Comparison of ENCODE assay signal across 23 cellular contexts in genomic region chr9:124273428-124274153, GRCh38. TPM values are rescaled to one million over a fixed set of nuclear protein-coding genes. Genes with fewer than 3 reads are reported as not detected.
DNase-seq lines count a peak whose midpoint lies in the region; ATAC-seq and TF ChIP-seq lines count a peak whose summit lies in the region.
"Had no signal": no experiment of that assay in that cellular context is flagged by ENCODE, and none has a peak within 500 bp of the region (broad histone marks: within the 10 kb centered on the region; RNA-seq: fewer than 3 reads in every experiment).

No MANE protein-coding gene starts in this region.

- peak overlapping the region; percentile 17 for H3K4me3 ChIP-seq in thoracic aorta
- H3K4me3 ChIP-seq: skin epidermis had no signal

- H3K27me3 Mint-ChIP-seq in dendritic cell treated with granulocyte-macrophage colony-stimulating factor and Interleukin-4, amounts not matched to agents 40 ng/mL and 50 ng/mL, for 4 days, result no peaks in the 10 kb centered on the region
- H3K27me3 Mint-ChIP-seq in neural crest cell (ENCODE audit: low read depth), result no peaks in the 10 kb centered on the region
- H3K27me3 Mint-ChIP-seq: effector memory CD8-positive, alpha-beta T cell; natural killer cell treated with Interleukin-12 subunit alpha and Interleukin-12 subunit beta and Interleukin-15 and Interleukin-18, amount 100 ng/mL, for 72 hours; T-cell had no signal

- no peaks in the 10 kb centered on the region for H3K9me3 ChIP-seq in thoracic aorta

- peak; percentile 44 for ATAC-seq in thoracic aorta (ENCODE audit: insufficient number of reproducible peaks, low FRiP score, low read depth)
- ATAC-seq in HG03521 (IDR thresholded peaks at IDR 0.05; ENCODE audit: unreplicated experiment), result no peak
- no peak for ATAC-seq in stimulated activated effector memory CD8-positive, alpha-beta T cell treated with anti-CD3 and anti-CD28 coated beads, Interleukin-12 subunit alpha, Interleukin-12 subunit beta, amount 100 ng/mL, for 72 hours
- ATAC-seq: effector memory CD8-positive, alpha-beta T cell; natural killer cell treated with Interleukin-12 subunit alpha and Interleukin-12 subunit beta and Interleukin-15 and Interleukin-18, amount 100 ng/mL, for 72 hours; PC-3; stimulated activated naive CD8-positive, alpha-beta T cell treated with anti-CD3 and anti-CD28 coated beads, Interleukin-15, Interleukin-2, amounts not matched to agents 100 U/mL and 50 U/mL, for 24 hours; T-cell had no signal

- H3K4me3 Mint-ChIP-seq in dendritic cell treated with granulocyte-macrophage colony-stimulating factor and Interleukin-4, amounts not matched to agents 40 ng/mL and 50 ng/mL, for 4 days, result no peak overlapping the region
- no peak overlapping the region for H3K4me3 Mint-ChIP-seq in neural crest cell
- H3K4me3 Mint-ChIP-seq in stimulated activated effector memory CD8-positive, alpha-beta T cell treated with anti-CD3 and anti-CD28 coated beads, Interleukin-12 subunit alpha, Interleukin-12 subunit beta, amount 100 ng/mL, for 72 hours, result no peak overlapping the region
- H3K4me3 Mint-ChIP-seq: effector memory CD8-positive, alpha-beta T cell; natural killer cell treated with Interleukin-12 subunit alpha and Interleukin-12 subunit beta and Interleukin-15 and Interleukin-18, amount 100 ng/mL, for 72 hours; T-cell had no signal

- CTCF ChIA-PET in RWPE1 (lab: Yijun Ruan, JAX), result interaction anchor here (0.6 kb wide), 1 partner anchor 204 kb away, joined by 3 read pairs; no protein-coding TSS in a partner anchor

- peaks cover 42 to 56% of the 10 kb centered on the region in 2 donors for H3K4me1 ChIP-seq in thoracic aorta (ENCODE audit: control insufficient read depth in 1 of 2, low read depth in 2 of 2)

- H3K27me3 ChIP-seq in thoracic aorta (replicated peaks; ENCODE audit: insufficient read depth), result no peaks in the 10 kb centered on the region

- intact Hi-C loops in dendritic cell treated with granulocyte-macrophage colony-stimulating factor and Interleukin-4, amounts not matched to agents 40 ng/mL and 50 ng/mL, for 4 days (cut with micrococcal nuclease), result no loop called here

- peaks cover 91% of the 10 kb centered on the region for H3K36me3 Mint-ChIP-seq in dendritic cell treated with granulocyte-macrophage colony-stimulating factor and Interleukin-4, amounts not matched to agents 40 ng/mL and 50 ng/mL, for 4 days (ENCODE audit: low read depth)
- H3K36me3 Mint-ChIP-seq in neural crest cell (ENCODE audit: low read depth), result no peaks in the 10 kb centered on the region
- H3K36me3 Mint-ChIP-seq in stimulated activated effector memory CD8-positive, alpha-beta T cell treated with anti-CD3 and anti-CD28 coated beads, Interleukin-12 subunit alpha, Interleukin-12 subunit beta, amount 100 ng/mL, for 72 hours, result no peaks in the 10 kb centered on the region
- H3K36me3 Mint-ChIP-seq: natural killer cell treated with Interleukin-12 subunit alpha and Interleukin-12 subunit beta and Interleukin-15 and Interleukin-18, amount 100 ng/mL, for 72 hours; T-cell had no signal

- no peak for DNase-seq in RWPE1 (ENCODE audit: low spot score)
- no peak for DNase-seq in neural crest cell (ENCODE audit: low read depth, low spot score)
- no peak for DNase-seq in thoracic aorta (ENCODE audit: low spot score)
- no peak for DNase-seq in globus pallidus (ENCODE audit: low spot score)
- DNase-seq in kidney glomerular epithelial cell (lab: John Stamatoyannopoulos, UW), result no peak
- no peak for DNase-seq in stimulated activated effector memory CD8-positive, alpha-beta T cell treated with anti-CD3 and anti-CD28 coated beads, Interleukin-12 subunit alpha, Interleukin-12 subunit beta, amount 100 ng/mL, for 72 hours (ENCODE audit: low spot score in 2 of 2)
- DNase-seq: ACHN; activated naive CD4-positive, alpha-beta T cell treated with anti-CD3 and anti-CD28 coated beads, Interleukin-2, amount 50 U/mL, for 16 hours; activated T-cell treated with anti-CD3 and anti-CD28 coated beads, Interleukin-2, amount 50 U/mL, for 48 hours; cerebellar nuclear complex; effector memory CD8-positive, alpha-beta T cell; mesendoderm; NCI-H1092 treated with DMSO at 0.1 percent for 48 hours; NCI-H2029; PC-3; SIG-M5; stimulated activated CD4-positive, alpha-beta T cell treated with anti-CD3 and anti-CD28 coated beads, Interleukin-2, amount 100 ng/mL, for 48 hours; stimulated activated naive CD8-positive, alpha-beta T cell treated with anti-CD3 and anti-CD28 coated beads, Interleukin-15, Interleukin-2, amounts not matched to agents 100 U/mL and 50 U/mL, for 24 hours; T-cell had no signal

- TF ChIP-seq CTCF in RWPE1 (conservative IDR thresholded peaks at IDR 0.05; ENCODE audit: low read depth) (no peak), neural crest cell (conservative IDR thresholded peaks at IDR 0.05) (no peak), thoracic aorta (IDR thresholded peaks at IDR 0.05) (no peak)

- H3K27ac Mint-ChIP-seq in dendritic cell treated with granulocyte-macrophage colony-stimulating factor and Interleukin-4, amounts not matched to agents 40 ng/mL and 50 ng/mL, for 4 days, result peak overlapping the region; percentile 67
- peak overlapping the region; percentile 5 for H3K27ac Mint-ChIP-seq in neural crest cell (ENCODE audit: unreplicated experiment)
- no peak overlapping the region for H3K27ac Mint-ChIP-seq in stimulated activated effector memory CD8-positive, alpha-beta T cell treated with anti-CD3 and anti-CD28 coated beads, Interleukin-12 subunit alpha, Interleukin-12 subunit beta, amount 100 ng/mL, for 72 hours
- H3K27ac Mint-ChIP-seq: effector memory CD8-positive, alpha-beta T cell; natural killer cell treated with Interleukin-12 subunit alpha and Interleukin-12 subunit beta and Interleukin-15 and Interleukin-18, amount 100 ng/mL, for 72 hours; T-cell had no signal

- POLR2A ChIA-PET in RWPE1 (lab: Yijun Ruan, JAX; ENCODE audit: low non-redundant PET), result no interaction called here

- H3K9me3 Mint-ChIP-seq in dendritic cell treated with granulocyte-macrophage colony-stimulating factor and Interleukin-4, amounts not matched to agents 40 ng/mL and 50 ng/mL, for 4 days, result no peaks in the 10 kb centered on the region
- H3K9me3 Mint-ChIP-seq in neural crest cell, result no peaks in the 10 kb centered on the region
- H3K9me3 Mint-ChIP-seq in stimulated activated effector memory CD8-positive, alpha-beta T cell treated with anti-CD3 and anti-CD28 coated beads, Interleukin-12 subunit alpha, Interleukin-12 subunit beta, amount 100 ng/mL, for 72 hours, result no peaks in the 10 kb centered on the region
- H3K9me3 Mint-ChIP-seq: effector memory CD8-positive, alpha-beta T cell; natural killer cell treated with Interleukin-12 subunit alpha and Interleukin-12 subunit beta and Interleukin-15 and Interleukin-18, amount 100 ng/mL, for 72 hours; T-cell had no signal

- peaks cover 100% of the 10 kb centered on the region for H3K4me1 Mint-ChIP-seq in dendritic cell treated with granulocyte-macrophage colony-stimulating factor and Interleukin-4, amounts not matched to agents 40 ng/mL and 50 ng/mL, for 4 days (ENCODE audit: low read depth)
- peaks cover 47% of the 10 kb centered on the region for H3K4me1 Mint-ChIP-seq in neural crest cell
- peaks cover 40% of the 10 kb centered on the region for H3K4me1 Mint-ChIP-seq in stimulated activated effector memory CD8-positive, alpha-beta T cell treated with anti-CD3 and anti-CD28 coated beads, Interleukin-12 subunit alpha, Interleukin-12 subunit beta, amount 100 ng/mL, for 72 hours

- H3K36me3 ChIP-seq in thoracic aorta, result no peaks in the 10 kb centered on the region

- H3K27ac ChIP-seq in RWPE1 (peak overlapping the region; percentile 99), thoracic aorta (peak overlapping the region; percentile 73 to 79)

RNA-seq across cellular contexts. Expression of gene NEK6, which starts 15.8 kb away (rescaled TPM):
- total RNA-seq in neural crest cell, result 31.7 and 31.9 TPM in 2 replicates
- total RNA-seq in thoracic aorta, result 10 to 100 TPM; 24.0 to 43.6 TPM
